Comparison of ENCODE assay signal across 1 cellular context in genomic region chr5:168315991-168316578, GRCh38.
TF ChIP-seq lines count a peak whose summit lies in the region.

No MANE protein-coding gene starts in this region.

TF ChIP-seq in H1, 55 proteins besides CTCF, POLR2A, EP300 and RAD21 (continued from another document):
- no peak for TF ChIP-seq BRCA1 (IDR thresholded peaks at IDR 0.05; ENCODE audit: low read depth, low read length)
- no peak for TF ChIP-seq HDAC6 (IDR thresholded peaks at IDR 0.05; ENCODE audit: low read depth, low read length)
- no peak for TF ChIP-seq SAP30 (IDR thresholded peaks at IDR 0.05; ENCODE audit: insufficient read depth, insufficient replicate concordance, low read length)
- no peak for TF ChIP-seq TAF7 (optimal IDR thresholded peaks at IDR 0.05; ENCODE audit: borderline replicate concordance, low read depth, low read length)
- TF ChIP-seq, protein P1, sequence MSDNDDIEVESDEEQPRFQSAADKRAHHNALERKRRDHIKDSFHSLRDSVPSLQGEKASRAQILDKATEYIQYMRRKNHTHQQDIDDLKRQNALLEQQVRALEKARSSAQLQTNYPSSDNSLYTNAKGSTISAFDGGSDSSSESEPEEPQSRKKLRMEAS (IDR thresholded peaks at IDR 0.05), result no peak
- no peak for TF ChIP-seq EGR1 (IDR thresholded peaks at IDR 0.05; ENCODE audit: borderline replicate concordance, low read depth, low read length)
- TF ChIP-seq RNF2 (IDR thresholded peaks at IDR 0.05; ENCODE audit: borderline replicate concordance, low read depth, low read length, missing control alignments, poor library complexity, severe bottlenecking), result no peak
- TF ChIP-seq MAFK (IDR thresholded peaks at IDR 0.05; ENCODE audit: low read depth, low read length), result no peak
